In the genomic region with DNA sequence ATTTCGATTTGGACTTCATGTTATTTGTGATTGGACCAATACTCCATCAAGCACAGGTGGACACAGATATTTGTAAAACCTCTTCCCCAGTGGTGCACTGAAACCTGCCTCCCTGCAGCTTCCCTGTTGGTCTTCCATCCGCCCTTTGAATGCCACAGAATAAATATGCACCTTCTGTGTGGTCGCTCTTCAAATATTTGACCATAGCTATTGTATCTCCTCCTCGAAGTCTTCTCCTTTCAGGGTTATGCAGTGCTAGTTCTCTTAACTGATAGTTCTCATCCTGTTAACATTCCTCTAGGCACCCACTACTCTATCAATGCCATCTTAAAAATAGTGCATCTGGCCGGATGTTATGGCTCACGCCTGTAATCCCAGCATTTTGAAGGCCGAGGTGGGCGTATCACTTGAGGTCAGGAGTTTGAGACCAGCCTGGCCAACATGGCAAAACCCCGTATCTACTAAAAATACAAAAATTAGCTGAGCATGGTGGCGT, we compare ENCODE assay signal across 1 cellular context.
TF ChIP-seq lines count a peak whose summit lies in the region.

No MANE protein-coding gene starts in this region.

TF ChIP-seq in HepG2, 621 proteins besides CTCF, POLR2A, EP300 and RAD21 (continued from another document and continues in another):
- TF ChIP-seq STAT6 (CRISPR knock-in tag; IDR thresholded peaks at IDR 0.05; ENCODE audit: borderline replicate concordance) (no peak), ZNF33A (CRISPR knock-in tag; IDR thresholded peaks at IDR 0.05; ENCODE audit: borderline replicate concordance) (no peak), TERF1 (CRISPR knock-in tag; IDR thresholded peaks at IDR 0.05) (no peak), ZNF770 (CRISPR knock-in tag; IDR thresholded peaks at IDR 0.05) (no peak), TSC22D2 (CRISPR knock-in tag; IDR thresholded peaks at IDR 0.05; ENCODE audit: borderline replicate concordance) (no peak), ATF7 (IDR thresholded peaks at IDR 0.05) (no peak), ATF7 (CRISPR knock-in tag; IDR thresholded peaks at IDR 0.05) (peak; percentile 88; the same call in 1 of the 2 replicates), ZNF850 (CRISPR knock-in tag; conservative IDR thresholded peaks at IDR 0.05) (no peak), CENPT (CRISPR knock-in tag; IDR thresholded peaks at IDR 0.05; ENCODE audit: low read depth) (no peak), ZNF496 (CRISPR knock-in tag; IDR thresholded peaks at IDR 0.05; ENCODE audit: insufficient replicate concordance) (no peak), PAXIP1 (CRISPR knock-in tag; conservative IDR thresholded peaks at IDR 0.05) (peak; percentile 96), NR2F2 (IDR thresholded peaks at IDR 0.05; ENCODE audit: borderline replicate concordance, low read depth) (peak; percentile 78), ARNT (IDR thresholded peaks at IDR 0.05) (no peak), ZNF296 (CRISPR knock-in tag; conservative IDR thresholded peaks at IDR 0.05) (no peak), ZNF224 (CRISPR knock-in tag; IDR thresholded peaks at IDR 0.05) (no peak), ZXDC (CRISPR knock-in tag; IDR thresholded peaks at IDR 0.05) (no peak), ELF1 (CRISPR knock-in tag; IDR thresholded peaks at IDR 0.05) (peak; percentile 55; the same call in 1 of the 2 replicates), ZNF101 (CRISPR knock-in tag; IDR thresholded peaks at IDR 0.05; ENCODE audit: borderline replicate concordance, low read depth) (0 out of 2 replicates have a peak, but pooled peaks have one; percentile 27), ZNF484 (CRISPR knock-in tag; IDR thresholded peaks at IDR 0.05; ENCODE audit: borderline replicate concordance, low read depth) (no peak), ZNF10 (CRISPR knock-in tag; IDR thresholded peaks at IDR 0.05; ENCODE audit: borderline replicate concordance, low read depth) (no peak), ATF1 (CRISPR knock-in tag; IDR thresholded peaks at IDR 0.05) (no peak), ZNF780A (CRISPR knock-in tag; IDR thresholded peaks at IDR 0.05) (no peak), TRAFD1 (CRISPR knock-in tag; IDR thresholded peaks at IDR 0.05; ENCODE audit: borderline replicate concordance) (no peak), ZFP91 (CRISPR knock-in tag; IDR thresholded peaks at IDR 0.05; ENCODE audit: borderline replicate concordance) (no peak), MAFG (CRISPR knock-in tag; IDR thresholded peaks at IDR 0.05) (no peak), ZNF501 (CRISPR knock-in tag; IDR thresholded peaks at IDR 0.05) (peak; percentile 71), HOXA5 (CRISPR knock-in tag; IDR thresholded peaks at IDR 0.05) (peak; percentile 84), HMG20B (CRISPR knock-in tag; conservative IDR thresholded peaks at IDR 0.05) (0 out of 2 replicates have a peak, but pooled peaks have one; percentile 51), ZNF280D (CRISPR knock-in tag; IDR thresholded peaks at IDR 0.05) (peak; percentile 74), SALL1 (CRISPR knock-in tag; IDR thresholded peaks at IDR 0.05) (peak; percentile 97)
- TF ChIP-seq, protein P1, sequence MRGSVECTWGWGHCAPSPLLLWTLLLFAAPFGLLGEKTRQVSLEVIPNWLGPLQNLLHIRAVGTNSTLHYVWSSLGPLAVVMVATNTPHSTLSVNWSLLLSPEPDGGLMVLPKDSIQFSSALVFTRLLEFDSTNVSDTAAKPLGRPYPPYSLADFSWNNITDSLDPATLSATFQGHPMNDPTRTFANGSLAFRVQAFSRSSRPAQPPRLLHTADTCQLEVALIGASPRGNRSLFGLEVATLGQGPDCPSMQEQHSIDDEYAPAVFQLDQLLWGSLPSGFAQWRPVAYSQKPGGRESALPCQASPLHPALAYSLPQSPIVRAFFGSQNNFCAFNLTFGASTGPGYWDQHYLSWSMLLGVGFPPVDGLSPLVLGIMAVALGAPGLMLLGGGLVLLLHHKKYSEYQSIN (CRISPR knock-in tag; IDR thresholded peaks at IDR 0.05; ENCODE audit: borderline replicate concordance): no peak
- TF ChIP-seq, protein P2, sequence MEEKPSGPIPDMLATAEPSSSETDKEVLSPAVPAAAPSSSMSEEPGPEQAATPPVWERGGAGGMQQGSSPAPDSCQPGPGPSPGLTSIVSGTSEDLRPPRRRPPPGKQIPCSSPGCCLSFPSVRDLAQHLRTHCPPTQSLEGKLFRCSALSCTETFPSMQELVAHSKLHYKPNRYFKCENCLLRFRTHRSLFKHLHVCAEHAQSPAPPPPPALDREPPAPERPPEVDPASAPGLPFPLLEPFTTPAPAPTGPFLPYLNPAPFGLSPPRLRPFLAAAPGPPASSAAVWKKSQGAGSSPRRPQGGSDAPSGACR (CRISPR knock-in tag; IDR thresholded peaks at IDR 0.05): no peak; the same call in none of the 2 replicates
